In genomic region chr13:51587372-51587771, GRCh38 we compare ENCODE assay signal across 2 cellular contexts.
TF ChIP-seq lines count a peak whose summit lies in the region.

No MANE protein-coding gene starts in this region.

TF ChIP-seq in SK-N-SH, 30 proteins besides CTCF, POLR2A, EP300 and RAD21:
- TF ChIP-seq PBX3 (IDR thresholded peaks at IDR 0.05) (no peak), ZBTB33 (IDR thresholded peaks at IDR 0.05; ENCODE audit: borderline replicate concordance, low read depth) (no peak), TCF12 (IDR thresholded peaks at IDR 0.05) (no peak), TEAD4 (IDR thresholded peaks at IDR 0.05; ENCODE audit: borderline replicate concordance, insufficient read depth) (no peak), TAF1 (IDR thresholded peaks at IDR 0.05; ENCODE audit: borderline replicate concordance, low read depth, low read length) (no peak), NFIC (IDR thresholded peaks at IDR 0.05; ENCODE audit: borderline replicate concordance) (no peak)

TF ChIP-seq in SK-N-SH treated with all-trans-retinoic acid at 6 μM for 48 hours, 23 proteins besides CTCF, POLR2A, EP300 and RAD21:
- TF ChIP-seq SNAI2 (CRISPR knock-in tag; IDR thresholded peaks at IDR 0.05) (no peak), TOX (CRISPR knock-in tag; IDR thresholded peaks at IDR 0.05; ENCODE audit: borderline replicate concordance) (no peak), ISL1 (CRISPR knock-in tag; IDR thresholded peaks at IDR 0.05) (no peak), ZNF70 (CRISPR knock-in tag; IDR thresholded peaks at IDR 0.05) (no peak), TSHZ2 (CRISPR knock-in tag; IDR thresholded peaks at IDR 0.05) (no peak), BACH2 (CRISPR knock-in tag; IDR thresholded peaks at IDR 0.05; ENCODE audit: borderline replicate concordance) (no peak), ZC3H10 (CRISPR knock-in tag; IDR thresholded peaks at IDR 0.05) (no peak), CSDC2 (CRISPR knock-in tag; IDR thresholded peaks at IDR 0.05) (no peak), GLIS3 (CRISPR knock-in tag; IDR thresholded peaks at IDR 0.05) (no peak), ZNF8 (CRISPR knock-in tag; IDR thresholded peaks at IDR 0.05) (no peak), RARB (CRISPR knock-in tag; IDR thresholded peaks at IDR 0.05) (no peak), ESRRG (CRISPR knock-in tag; IDR thresholded peaks at IDR 0.05) (no peak), PATZ1 (CRISPR knock-in tag; IDR thresholded peaks at IDR 0.05; ENCODE audit: borderline replicate concordance) (no peak), ZFP3 (CRISPR knock-in tag; IDR thresholded peaks at IDR 0.05) (no peak), TCF4 (CRISPR knock-in tag; IDR thresholded peaks at IDR 0.05; ENCODE audit: borderline replicate concordance) (no peak)
- TF ChIP-seq, protein P1, sequence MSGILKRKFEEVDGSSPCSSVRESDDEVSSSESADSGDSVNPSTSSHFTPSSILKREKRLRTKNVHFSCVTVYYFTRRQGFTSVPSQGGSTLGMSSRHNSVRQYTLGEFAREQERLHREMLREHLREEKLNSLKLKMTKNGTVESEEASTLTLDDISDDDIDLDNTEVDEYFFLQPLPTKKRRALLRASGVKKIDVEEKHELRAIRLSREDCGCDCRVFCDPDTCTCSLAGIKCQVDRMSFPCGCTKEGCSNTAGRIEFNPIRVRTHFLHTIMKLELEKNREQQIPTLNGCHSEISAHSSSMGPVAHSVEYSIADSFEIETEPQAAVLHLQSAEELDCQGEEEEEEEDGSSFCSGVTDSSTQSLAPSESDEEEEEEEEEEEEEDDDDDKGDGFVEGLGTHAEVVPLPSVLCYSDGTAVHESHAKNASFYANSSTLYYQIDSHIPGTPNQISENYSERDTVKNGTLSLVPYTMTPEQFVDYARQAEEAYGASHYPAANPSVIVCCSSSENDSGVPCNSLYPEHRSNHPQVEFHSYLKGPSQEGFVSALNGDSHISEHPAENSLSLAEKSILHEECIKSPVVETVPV (CRISPR knock-in tag; IDR thresholded peaks at IDR 0.05): no peak
- TF ChIP-seq, protein P2, sequence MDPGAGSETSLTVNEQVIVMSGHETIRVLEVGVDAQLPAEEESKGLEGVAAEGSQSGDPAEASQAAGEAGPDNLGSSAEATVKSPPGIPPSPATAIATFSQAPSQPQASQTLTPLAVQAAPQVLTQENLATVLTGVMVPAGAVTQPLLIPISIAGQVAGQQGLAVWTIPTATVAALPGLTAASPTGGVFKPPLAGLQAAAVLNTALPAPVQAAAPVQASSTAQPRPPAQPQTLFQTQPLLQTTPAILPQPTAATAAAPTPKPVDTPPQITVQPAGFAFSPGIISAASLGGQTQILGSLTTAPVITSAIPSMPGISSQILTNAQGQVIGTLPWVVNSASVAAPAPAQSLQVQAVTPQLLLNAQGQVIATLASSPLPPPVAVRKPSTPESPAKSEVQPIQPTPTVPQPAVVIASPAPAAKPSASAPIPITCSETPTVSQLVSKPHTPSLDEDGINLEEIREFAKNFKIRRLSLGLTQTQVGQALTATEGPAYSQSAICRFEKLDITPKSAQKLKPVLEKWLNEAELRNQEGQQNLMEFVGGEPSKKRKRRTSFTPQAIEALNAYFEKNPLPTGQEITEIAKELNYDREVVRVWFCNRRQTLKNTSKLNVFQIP (CRISPR knock-in tag; IDR thresholded peaks at IDR 0.05; ENCODE audit: borderline replicate concordance, low read depth): no peak
- TF ChIP-seq, protein P3, sequence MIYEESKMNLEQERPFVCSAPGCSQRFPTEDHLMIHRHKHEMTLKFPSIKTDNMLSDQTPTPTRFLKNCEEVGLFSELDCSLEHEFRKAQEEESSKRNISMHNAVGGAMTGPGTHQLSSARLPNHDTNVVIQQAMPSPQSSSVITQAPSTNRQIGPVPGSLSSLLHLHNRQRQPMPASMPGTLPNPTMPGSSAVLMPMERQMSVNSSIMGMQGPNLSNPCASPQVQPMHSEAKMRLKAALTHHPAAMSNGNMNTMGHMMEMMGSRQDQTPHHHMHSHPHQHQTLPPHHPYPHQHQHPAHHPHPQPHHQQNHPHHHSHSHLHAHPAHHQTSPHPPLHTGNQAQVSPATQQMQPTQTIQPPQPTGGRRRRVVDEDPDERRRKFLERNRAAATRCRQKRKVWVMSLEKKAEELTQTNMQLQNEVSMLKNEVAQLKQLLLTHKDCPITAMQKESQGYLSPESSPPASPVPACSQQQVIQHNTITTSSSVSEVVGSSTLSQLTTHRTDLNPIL (CRISPR knock-in tag; IDR thresholded peaks at IDR 0.05; ENCODE audit: low read depth): no peak
